ENCODE assay signal across 1 cellular context in the genomic region with DNA sequence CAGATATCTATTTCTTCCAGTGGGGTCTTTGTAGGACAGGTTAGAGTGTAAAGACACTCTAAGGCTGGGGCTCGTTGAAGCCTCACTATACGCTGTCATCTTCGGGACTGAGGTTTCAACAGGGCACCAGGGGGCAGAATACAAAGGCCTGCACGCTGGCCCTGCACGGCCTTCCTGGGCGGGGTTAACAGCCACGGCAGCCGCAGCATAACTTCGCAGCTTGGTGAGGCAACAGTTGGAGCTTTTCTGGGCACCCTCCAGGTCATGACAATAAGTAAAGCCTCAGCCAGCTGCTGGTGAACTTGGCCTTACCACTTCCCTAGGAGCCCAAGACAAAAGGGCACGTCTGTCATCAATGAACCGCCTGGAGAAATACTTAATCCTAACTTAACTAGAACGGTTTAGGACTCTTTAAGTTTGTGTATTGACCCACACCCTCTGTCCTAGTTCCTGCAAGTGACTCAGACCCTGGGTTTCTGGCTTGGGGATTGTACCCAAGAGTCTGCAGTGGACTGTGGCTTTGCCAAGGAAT.
TF ChIP-seq lines count a peak whose summit lies in the region.

No MANE protein-coding gene starts in this region.

TF ChIP-seq in K562, 482 proteins besides CTCF, POLR2A, EP300 and RAD21 (continued from another document):
- TF ChIP-seq, protein P1, sequence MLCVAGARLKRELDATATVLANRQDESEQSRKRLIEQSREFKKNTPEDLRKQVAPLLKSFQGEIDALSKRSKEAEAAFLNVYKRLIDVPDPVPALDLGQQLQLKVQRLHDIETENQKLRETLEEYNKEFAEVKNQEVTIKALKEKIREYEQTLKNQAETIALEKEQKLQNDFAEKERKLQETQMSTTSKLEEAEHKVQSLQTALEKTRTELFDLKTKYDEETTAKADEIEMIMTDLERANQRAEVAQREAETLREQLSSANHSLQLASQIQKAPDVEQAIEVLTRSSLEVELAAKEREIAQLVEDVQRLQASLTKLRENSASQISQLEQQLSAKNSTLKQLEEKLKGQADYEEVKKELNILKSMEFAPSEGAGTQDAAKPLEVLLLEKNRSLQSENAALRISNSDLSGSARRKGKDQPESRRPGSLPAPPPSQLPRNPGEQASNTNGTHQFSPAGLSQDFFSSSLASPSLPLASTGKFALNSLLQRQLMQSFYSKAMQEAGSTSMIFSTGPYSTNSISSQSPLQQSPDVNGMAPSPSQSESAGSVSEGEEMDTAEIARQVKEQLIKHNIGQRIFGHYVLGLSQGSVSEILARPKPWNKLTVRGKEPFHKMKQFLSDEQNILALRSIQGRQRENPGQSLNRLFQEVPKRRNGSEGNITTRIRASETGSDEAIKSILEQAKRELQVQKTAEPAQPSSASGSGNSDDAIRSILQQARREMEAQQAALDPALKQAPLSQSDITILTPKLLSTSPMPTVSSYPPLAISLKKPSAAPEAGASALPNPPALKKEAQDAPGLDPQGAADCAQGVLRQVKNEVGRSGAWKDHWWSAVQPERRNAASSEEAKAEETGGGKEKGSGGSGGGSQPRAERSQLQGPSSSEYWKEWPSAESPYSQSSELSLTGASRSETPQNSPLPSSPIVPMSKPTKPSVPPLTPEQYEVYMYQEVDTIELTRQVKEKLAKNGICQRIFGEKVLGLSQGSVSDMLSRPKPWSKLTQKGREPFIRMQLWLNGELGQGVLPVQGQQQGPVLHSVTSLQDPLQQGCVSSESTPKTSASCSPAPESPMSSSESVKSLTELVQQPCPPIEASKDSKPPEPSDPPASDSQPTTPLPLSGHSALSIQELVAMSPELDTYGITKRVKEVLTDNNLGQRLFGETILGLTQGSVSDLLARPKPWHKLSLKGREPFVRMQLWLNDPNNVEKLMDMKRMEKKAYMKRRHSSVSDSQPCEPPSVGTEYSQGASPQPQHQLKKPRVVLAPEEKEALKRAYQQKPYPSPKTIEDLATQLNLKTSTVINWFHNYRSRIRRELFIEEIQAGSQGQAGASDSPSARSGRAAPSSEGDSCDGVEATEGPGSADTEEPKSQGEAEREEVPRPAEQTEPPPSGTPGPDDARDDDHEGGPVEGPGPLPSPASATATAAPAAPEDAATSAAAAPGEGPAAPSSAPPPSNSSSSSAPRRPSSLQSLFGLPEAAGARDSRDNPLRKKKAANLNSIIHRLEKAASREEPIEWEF (CRISPR knock-in tag; IDR thresholded peaks at IDR 0.05): no peak
- no peak for TF ChIP-seq HMGN3 (IDR thresholded peaks at IDR 0.05; ENCODE audit: borderline replicate concordance, extremely low read depth, insufficient read length, low read depth, low read length)
- TF ChIP-seq HIVEP1 (CRISPR knock-in tag; IDR thresholded peaks at IDR 0.05): peak; percentile 55; the same call in 1 of the 2 replicates
- peak; percentile 26; the same call in 1 of the 2 replicates for TF ChIP-seq SMARCC2 (IDR thresholded peaks at IDR 0.05; ENCODE audit: low read depth)
- no peak for TF ChIP-seq ZNF165 (CRISPR knock-in tag; IDR thresholded peaks at IDR 0.05; ENCODE audit: borderline replicate concordance)
- 0 out of 2 replicates have a peak, but pooled peaks have one; percentile 9 for TF ChIP-seq ELF2 (CRISPR knock-in tag; IDR thresholded peaks at IDR 0.05)
- no peak for TF ChIP-seq ZNF124 (CRISPR knock-in tag; IDR thresholded peaks at IDR 0.05)
- TF ChIP-seq ARHGAP35 (IDR thresholded peaks at IDR 0.05; ENCODE audit: partially characterized antibody): no peak
- TF ChIP-seq, protein P2, sequence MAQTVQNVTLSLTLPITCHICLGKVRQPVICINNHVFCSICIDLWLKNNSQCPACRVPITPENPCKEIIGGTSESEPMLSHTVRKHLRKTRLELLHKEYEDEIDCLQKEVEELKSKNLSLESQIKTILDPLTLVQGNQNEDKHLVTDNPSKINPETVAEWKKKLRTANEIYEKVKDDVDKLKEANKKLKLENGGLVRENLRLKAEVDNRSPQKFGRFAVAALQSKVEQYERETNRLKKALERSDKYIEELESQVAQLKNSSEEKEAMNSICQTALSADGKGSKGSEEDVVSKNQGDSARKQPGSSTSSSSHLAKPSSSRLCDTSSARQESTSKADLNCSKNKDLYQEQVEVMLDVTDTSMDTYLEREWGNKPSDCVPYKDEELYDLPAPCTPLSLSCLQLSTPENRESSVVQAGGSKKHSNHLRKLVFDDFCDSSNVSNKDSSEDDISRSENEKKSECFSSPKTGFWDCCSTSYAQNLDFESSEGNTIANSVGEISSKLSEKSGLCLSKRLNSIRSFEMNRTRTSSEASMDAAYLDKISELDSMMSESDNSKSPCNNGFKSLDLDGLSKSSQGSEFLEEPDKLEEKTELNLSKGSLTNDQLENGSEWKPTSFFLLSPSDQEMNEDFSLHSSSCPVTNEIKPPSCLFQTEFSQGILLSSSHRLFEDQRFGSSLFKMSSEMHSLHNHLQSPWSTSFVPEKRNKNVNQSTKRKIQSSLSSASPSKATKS (CRISPR knock-in tag; IDR thresholded peaks at IDR 0.05): no peak
- TF ChIP-seq, protein P3, sequence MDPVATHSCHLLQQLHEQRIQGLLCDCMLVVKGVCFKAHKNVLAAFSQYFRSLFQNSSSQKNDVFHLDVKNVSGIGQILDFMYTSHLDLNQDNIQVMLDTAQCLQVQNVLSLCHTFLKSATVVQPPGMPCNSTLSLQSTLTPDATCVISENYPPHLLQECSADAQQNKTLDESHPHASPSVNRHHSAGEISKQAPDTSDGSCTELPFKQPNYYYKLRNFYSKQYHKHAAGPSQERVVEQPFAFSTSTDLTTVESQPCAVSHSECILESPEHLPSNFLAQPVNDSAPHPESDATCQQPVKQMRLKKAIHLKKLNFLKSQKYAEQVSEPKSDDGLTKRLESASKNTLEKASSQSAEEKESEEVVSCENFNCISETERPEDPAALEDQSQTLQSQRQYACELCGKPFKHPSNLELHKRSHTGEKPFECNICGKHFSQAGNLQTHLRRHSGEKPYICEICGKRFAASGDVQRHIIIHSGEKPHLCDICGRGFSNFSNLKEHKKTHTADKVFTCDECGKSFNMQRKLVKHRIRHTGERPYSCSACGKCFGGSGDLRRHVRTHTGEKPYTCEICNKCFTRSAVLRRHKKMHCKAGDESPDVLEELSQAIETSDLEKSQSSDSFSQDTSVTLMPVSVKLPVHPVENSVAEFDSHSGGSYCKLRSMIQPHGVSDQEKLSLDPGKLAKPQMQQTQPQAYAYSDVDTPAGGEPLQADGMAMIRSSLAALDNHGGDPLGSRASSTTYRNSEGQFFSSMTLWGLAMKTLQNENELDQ (CRISPR knock-in tag; IDR thresholded peaks at IDR 0.05; ENCODE audit: borderline replicate concordance): no peak
- TF ChIP-seq NONO (IDR thresholded peaks at IDR 0.05; ENCODE audit: low read depth in 2 of 2, low read length in 1 of 2): peak in 1 of 2 experiments; percentile 49; a peak in 1 of 4 replicates
- TF ChIP-seq ZNF707 (CRISPR knock-in tag; conservative IDR thresholded peaks at IDR 0.05): no peak
- no peak for TF ChIP-seq KAT2B (IDR thresholded peaks at IDR 0.05; ENCODE audit: low read depth, low read length)
- TF ChIP-seq, protein P4, sequence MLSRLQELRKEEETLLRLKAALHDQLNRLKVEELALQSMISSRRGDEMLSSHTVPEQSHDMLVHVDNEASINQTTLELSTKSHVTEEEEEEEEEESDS (CRISPR knock-in tag; IDR thresholded peaks at IDR 0.05): no peak
- no peak for TF ChIP-seq RFX7 (CRISPR knock-in tag; IDR thresholded peaks at IDR 0.05)
- TF ChIP-seq, protein P5, sequence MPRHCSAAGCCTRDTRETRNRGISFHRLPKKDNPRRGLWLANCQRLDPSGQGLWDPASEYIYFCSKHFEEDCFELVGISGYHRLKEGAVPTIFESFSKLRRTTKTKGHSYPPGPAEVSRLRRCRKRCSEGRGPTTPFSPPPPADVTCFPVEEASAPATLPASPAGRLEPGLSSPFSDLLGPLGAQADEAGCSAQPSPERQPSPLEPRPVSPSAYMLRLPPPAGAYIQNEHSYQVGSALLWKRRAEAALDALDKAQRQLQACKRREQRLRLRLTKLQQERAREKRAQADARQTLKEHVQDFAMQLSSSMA (CRISPR knock-in tag; IDR thresholded peaks at IDR 0.05): no peak
- TF ChIP-seq, protein P6, sequence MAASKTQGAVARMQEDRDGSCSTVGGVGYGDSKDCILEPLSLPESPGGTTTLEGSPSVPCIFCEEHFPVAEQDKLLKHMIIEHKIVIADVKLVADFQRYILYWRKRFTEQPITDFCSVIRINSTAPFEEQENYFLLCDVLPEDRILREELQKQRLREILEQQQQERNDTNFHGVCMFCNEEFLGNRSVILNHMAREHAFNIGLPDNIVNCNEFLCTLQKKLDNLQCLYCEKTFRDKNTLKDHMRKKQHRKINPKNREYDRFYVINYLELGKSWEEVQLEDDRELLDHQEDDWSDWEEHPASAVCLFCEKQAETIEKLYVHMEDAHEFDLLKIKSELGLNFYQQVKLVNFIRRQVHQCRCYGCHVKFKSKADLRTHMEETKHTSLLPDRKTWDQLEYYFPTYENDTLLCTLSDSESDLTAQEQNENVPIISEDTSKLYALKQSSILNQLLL (CRISPR knock-in tag; IDR thresholded peaks at IDR 0.05; ENCODE audit: borderline replicate concordance): no peak
- TF ChIP-seq, protein P7, sequence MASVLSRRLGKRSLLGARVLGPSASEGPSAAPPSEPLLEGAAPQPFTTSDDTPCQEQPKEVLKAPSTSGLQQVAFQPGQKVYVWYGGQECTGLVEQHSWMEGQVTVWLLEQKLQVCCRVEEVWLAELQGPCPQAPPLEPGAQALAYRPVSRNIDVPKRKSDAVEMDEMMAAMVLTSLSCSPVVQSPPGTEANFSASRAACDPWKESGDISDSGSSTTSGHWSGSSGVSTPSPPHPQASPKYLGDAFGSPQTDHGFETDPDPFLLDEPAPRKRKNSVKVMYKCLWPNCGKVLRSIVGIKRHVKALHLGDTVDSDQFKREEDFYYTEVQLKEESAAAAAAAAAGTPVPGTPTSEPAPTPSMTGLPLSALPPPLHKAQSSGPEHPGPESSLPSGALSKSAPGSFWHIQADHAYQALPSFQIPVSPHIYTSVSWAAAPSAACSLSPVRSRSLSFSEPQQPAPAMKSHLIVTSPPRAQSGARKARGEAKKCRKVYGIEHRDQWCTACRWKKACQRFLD (CRISPR knock-in tag; IDR thresholded peaks at IDR 0.05): peak; percentile 78; the same call in 1 of the 2 replicates
- no peak for TF ChIP-seq XRCC4 (IDR thresholded peaks at IDR 0.05; ENCODE audit: extremely low read depth, insufficient read depth, insufficient read length)
- TF ChIP-seq ETV6 (IDR thresholded peaks at IDR 0.05; ENCODE audit: borderline replicate concordance in 1 of 2, low read depth in 2 of 2, low read length in 1 of 2): no peak
- TF ChIP-seq ETV6 (CRISPR knock-in tag; IDR thresholded peaks at IDR 0.05; ENCODE audit: borderline replicate concordance): no peak
- TF ChIP-seq CEBPB (tag; IDR thresholded peaks at IDR 0.05): peak; percentile 92
- TF ChIP-seq PML (IDR thresholded peaks at IDR 0.05; ENCODE audit: low read length): no peak
- TF ChIP-seq BMI1 (IDR thresholded peaks at IDR 0.05; ENCODE audit: low read length): 0 out of 2 replicates have a peak, but pooled peaks have one; percentile 16
- no peak for TF ChIP-seq ZKSCAN3 (CRISPR knock-in tag; IDR thresholded peaks at IDR 0.05)
- no peak for TF ChIP-seq KDM4B (IDR thresholded peaks at IDR 0.05; ENCODE audit: borderline replicate concordance in 2 of 2, low read depth in 1 of 2)
- TF ChIP-seq, protein P8, sequence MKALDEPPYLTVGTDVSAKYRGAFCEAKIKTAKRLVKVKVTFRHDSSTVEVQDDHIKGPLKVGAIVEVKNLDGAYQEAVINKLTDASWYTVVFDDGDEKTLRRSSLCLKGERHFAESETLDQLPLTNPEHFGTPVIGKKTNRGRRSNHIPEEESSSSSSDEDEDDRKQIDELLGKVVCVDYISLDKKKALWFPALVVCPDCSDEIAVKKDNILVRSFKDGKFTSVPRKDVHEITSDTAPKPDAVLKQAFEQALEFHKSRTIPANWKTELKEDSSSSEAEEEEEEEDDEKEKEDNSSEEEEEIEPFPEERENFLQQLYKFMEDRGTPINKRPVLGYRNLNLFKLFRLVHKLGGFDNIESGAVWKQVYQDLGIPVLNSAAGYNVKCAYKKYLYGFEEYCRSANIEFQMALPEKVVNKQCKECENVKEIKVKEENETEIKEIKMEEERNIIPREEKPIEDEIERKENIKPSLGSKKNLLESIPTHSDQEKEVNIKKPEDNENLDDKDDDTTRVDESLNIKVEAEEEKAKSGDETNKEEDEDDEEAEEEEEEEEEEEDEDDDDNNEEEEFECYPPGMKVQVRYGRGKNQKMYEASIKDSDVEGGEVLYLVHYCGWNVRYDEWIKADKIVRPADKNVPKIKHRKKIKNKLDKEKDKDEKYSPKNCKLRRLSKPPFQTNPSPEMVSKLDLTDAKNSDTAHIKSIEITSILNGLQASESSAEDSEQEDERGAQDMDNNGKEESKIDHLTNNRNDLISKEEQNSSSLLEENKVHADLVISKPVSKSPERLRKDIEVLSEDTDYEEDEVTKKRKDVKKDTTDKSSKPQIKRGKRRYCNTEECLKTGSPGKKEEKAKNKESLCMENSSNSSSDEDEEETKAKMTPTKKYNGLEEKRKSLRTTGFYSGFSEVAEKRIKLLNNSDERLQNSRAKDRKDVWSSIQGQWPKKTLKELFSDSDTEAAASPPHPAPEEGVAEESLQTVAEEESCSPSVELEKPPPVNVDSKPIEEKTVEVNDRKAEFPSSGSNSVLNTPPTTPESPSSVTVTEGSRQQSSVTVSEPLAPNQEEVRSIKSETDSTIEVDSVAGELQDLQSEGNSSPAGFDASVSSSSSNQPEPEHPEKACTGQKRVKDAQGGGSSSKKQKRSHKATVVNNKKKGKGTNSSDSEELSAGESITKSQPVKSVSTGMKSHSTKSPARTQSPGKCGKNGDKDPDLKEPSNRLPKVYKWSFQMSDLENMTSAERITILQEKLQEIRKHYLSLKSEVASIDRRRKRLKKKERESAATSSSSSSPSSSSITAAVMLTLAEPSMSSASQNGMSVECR (CRISPR knock-in tag; IDR thresholded peaks at IDR 0.05): no peak
- no peak for TF ChIP-seq NR1H2 (CRISPR knock-in tag; IDR thresholded peaks at IDR 0.05)
- peak; percentile 76; the same call in 1 of the 2 replicates for TF ChIP-seq RB1 (IDR thresholded peaks at IDR 0.05; ENCODE audit: low read depth)
- TF ChIP-seq ZNF3 (CRISPR knock-in tag; IDR thresholded peaks at IDR 0.05): no peak
- peak; percentile 78 for TF ChIP-seq ZNF766 (CRISPR knock-in tag; conservative IDR thresholded peaks at IDR 0.05)
- no peak for TF ChIP-seq ZNF347 (CRISPR knock-in tag; IDR thresholded peaks at IDR 0.05; ENCODE audit: low read depth)
- peak; percentile 94 for TF ChIP-seq TCF7 (IDR thresholded peaks at IDR 0.05; ENCODE audit: borderline replicate concordance)
- TF ChIP-seq ZNF785 (CRISPR knock-in tag; IDR thresholded peaks at IDR 0.05): no peak
- TF ChIP-seq, protein P9, sequence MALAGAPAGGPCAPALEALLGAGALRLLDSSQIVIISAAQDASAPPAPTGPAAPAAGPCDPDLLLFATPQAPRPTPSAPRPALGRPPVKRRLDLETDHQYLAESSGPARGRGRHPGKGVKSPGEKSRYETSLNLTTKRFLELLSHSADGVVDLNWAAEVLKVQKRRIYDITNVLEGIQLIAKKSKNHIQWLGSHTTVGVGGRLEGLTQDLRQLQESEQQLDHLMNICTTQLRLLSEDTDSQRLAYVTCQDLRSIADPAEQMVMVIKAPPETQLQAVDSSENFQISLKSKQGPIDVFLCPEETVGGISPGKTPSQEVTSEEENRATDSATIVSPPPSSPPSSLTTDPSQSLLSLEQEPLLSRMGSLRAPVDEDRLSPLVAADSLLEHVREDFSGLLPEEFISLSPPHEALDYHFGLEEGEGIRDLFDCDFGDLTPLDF (CRISPR knock-in tag; IDR thresholded peaks at IDR 0.05): 0 out of 2 replicates have a peak, but pooled peaks have one; percentile 60
- TF ChIP-seq ZBTB7A (IDR thresholded peaks at IDR 0.05; ENCODE audit: borderline replicate concordance, control insufficient read depth, low read depth, low read length): no peak; the same call in 1 of the 2 replicates
TF ChIP-seq in K562: peak in this region for 134.
